Comparison of ENCODE assay signal across 9 cellular contexts in the genomic region with DNA sequence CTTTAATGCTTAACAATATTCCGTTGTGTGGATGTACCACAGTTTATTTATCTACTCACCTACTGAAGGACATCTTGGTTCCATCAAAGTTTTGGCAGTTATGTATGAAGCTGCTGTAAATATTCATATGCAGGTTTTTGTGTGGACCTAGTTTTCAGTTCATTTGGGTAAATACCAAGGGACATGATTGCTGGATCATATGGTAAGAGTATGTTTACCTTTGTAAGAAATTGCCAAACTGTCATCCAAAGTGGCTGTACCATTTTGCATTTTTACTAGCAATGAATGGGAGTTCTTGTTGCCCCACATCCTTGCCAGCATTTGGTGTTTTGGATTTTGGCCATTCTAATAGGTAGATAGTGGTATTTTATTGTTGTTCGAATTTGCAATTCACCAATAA.
"Had no signal": no experiment of that assay in that cellular context is flagged by ENCODE, and none has a peak within 500 bp of the region (broad histone marks: within the 10 kb centered on the region; RNA-seq: fewer than 3 reads in every experiment).

No MANE protein-coding gene starts in this region.

- H3K4me3 ChIP-seq: GM23338, HAP-1, K562 had no signal

- H3K9me3 ChIP-seq: HAP-1 had no signal

- H3K4me1 ChIP-seq: HAP-1 had no signal

- H3K27ac Mint-ChIP-seq: GM23338 had no signal

- DNase-seq: H7, IMR-90, KG1 had no signal

- H3K4me3 Mint-ChIP-seq: GM23338 had no signal

- FAIRE-seq: H1, HTR-8/SVneo, K562 had no signal

- H3K4me1 Mint-ChIP-seq: GM23338 had no signal

- H3K9me3 Mint-ChIP-seq: GM23338 had no signal

- ATAC-seq: GM23338, HCT116, K562 had no signal
